In the genomic region with DNA sequence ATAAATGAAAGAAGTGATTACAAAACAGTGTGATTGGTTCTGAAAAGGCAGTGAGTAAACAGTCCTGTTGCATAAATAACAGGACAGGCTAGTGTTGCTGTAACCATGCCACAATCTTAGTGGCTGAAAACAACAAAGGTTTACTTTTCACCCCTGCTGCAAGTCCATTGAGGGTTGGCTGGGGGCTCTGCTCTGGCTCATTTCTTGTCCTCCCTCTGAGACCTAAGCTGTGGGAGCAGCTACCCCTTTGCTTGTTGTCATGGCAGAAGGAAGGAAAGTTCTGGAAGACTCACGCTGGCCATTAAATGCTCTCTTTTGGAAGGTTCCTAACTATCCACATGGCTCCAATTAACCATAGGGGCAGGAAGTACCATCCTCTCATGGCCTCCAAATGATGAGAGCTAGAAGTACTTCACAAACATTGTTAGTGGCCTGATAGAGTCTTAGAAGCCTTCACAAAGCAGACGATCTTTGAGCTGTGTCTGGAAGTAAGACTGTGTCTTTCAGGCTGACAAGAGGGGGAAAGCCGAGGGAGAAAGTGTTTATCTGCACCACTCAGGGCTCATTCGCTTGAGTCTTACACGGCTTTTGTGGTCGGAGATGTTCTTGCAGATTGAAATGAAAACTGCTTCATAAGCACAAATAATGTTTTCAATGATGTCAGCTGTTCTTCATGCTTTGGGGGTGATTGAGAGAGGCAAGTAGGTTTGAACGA, we compare ENCODE assay signal across 14 cellular contexts. TPM values are rescaled to one million over a fixed set of nuclear protein-coding genes. Genes with fewer than 3 reads are reported as not detected.
DNase-seq lines count a peak whose midpoint lies in the region; ATAC-seq and TF ChIP-seq lines count a peak whose summit lies in the region.
"Had no signal": no experiment of that assay in that cellular context is flagged by ENCODE, and none has a peak within 500 bp of the region (broad histone marks: within the 10 kb centered on the region; RNA-seq: fewer than 3 reads in every experiment).

No MANE protein-coding gene starts in this region.

- H3K9me3 ChIP-seq in cardiac muscle cell (ENCODE audit: low read depth): no peaks in the 10 kb centered on the region
- H3K9me3 ChIP-seq in stomach: no peaks in the 10 kb centered on the region
- no peaks in the 10 kb centered on the region for H3K9me3 ChIP-seq in neuronal stem cell (replicated peaks in 1 of 2; ENCODE audit: control insufficient read depth in 2 of 2, insufficient read depth in 1 of 2, low read depth in 1 of 2, low read length in 2 of 2)
- H3K9me3 ChIP-seq in H9 (ENCODE audit: control insufficient read depth, low read depth, low read length): no peaks in the 10 kb centered on the region
- H3K9me3 ChIP-seq: pancreas had no signal

- H2BK5ac ChIP-seq in neuronal stem cell (ENCODE audit: low read length) (no peak overlapping the region), H9 (ENCODE audit: insufficient read length, low read length) (no peak overlapping the region)

- H3K4me3 ChIP-seq in cardiac muscle cell (no peak overlapping the region), stomach (no peak overlapping the region), neuronal stem cell (ENCODE audit: low read length in 2 of 2) (no peak overlapping the region)
- H3K4me3 ChIP-seq: pancreas had no signal

- H3K18ac ChIP-seq in neuronal stem cell (ENCODE audit: low read length): no peak overlapping the region
- no peak overlapping the region for H3K18ac ChIP-seq in H9 (ENCODE audit: insufficient read length, low read depth, low read length)

- no peak overlapping the region for H3K4me2 ChIP-seq in neuronal stem cell (ENCODE audit: insufficient read depth, low read length, poor library complexity, severe bottlenecking)
- no peak overlapping the region for H3K4me2 ChIP-seq in H9 (ENCODE audit: insufficient read depth, insufficient read length, low read length)

- H3K79me2 ChIP-seq in H9 (ENCODE audit: insufficient read depth, low read length): no peaks in the 10 kb centered on the region

- H3K36me3 ChIP-seq in cardiac muscle cell (peaks cover 11% of the 10 kb centered on the region), stomach (peaks cover 0 to 12% (median 5%) of the 10 kb centered on the region in 4 donors), neuronal stem cell (replicated peaks in 1 of 2; ENCODE audit: control insufficient read depth in 2 of 2, insufficient read depth in 2 of 2, low read length in 2 of 2) (no peaks in the 10 kb centered on the region)
- H3K36me3 ChIP-seq: pancreas had no signal

- H3K4me1 ChIP-seq in cardiac muscle cell (ENCODE audit: low read depth) (peaks cover 19% of the 10 kb centered on the region), stomach (peaks cover 5 to 46% (median 14%) of the 10 kb centered on the region in 4 donors), neuronal stem cell (ENCODE audit: control insufficient read depth in 2 of 2, insufficient read depth in 1 of 2, low read depth in 1 of 2, low read length in 2 of 2) (peaks cover 0 to 5% of the 10 kb centered on the region in 2 donors), H9 (ENCODE audit: insufficient read depth, low read length) (no peaks in the 10 kb centered on the region)
- H3K4me1 ChIP-seq: pancreas had no signal

- H3K27me3 Mint-ChIP-seq in T-helper 1 cell treated with Interleukin-12 subunit alpha and Interleukin-12 subunit beta and Interleukin-4 antibody, amounts not matched to agents 30 μg/mL and 1 μg/mL, for 36 hours (ENCODE audit: low read depth): no peaks in the 10 kb centered on the region
- peaks cover 12% of the 10 kb centered on the region for H3K27me3 Mint-ChIP-seq in H9 (ENCODE audit: low read depth)

- DNase-seq in cardiac muscle cell (ENCODE audit: low read depth in 1 of 2, low spot score in 1 of 2): no peak
- DNase-seq in cardiac septum (ENCODE audit: low spot score): no peak
- peak; percentile 42 to 75 for DNase-seq in erythroblast (lab: John Stamatoyannopoulos, UW)
- DNase-seq in stomach: no peak
- DNase-seq in neuronal stem cell (ENCODE audit: low spot score): no peak
- no peak for DNase-seq in H9
- DNase-seq: C1 segment of cervical spinal cord, foreskin fibroblast, KBM-7, NCI-H1436 treated with DMSO at 0.1 percent for 48 hours, NCI-H748 treated with DMSO at 0.1 percent for 48 hours, pancreas had no signal

- H2BK15ac ChIP-seq in neuronal stem cell (ENCODE audit: low read length) (no peak overlapping the region), H9 (ENCODE audit: low read depth, low read length) (no peak overlapping the region)

- H3K4me1 Mint-ChIP-seq in T-helper 1 cell treated with Interleukin-12 subunit alpha and Interleukin-12 subunit beta and Interleukin-4 antibody, amounts not matched to agents 30 μg/mL and 1 μg/mL, for 36 hours (ENCODE audit: low read depth): peaks cover 58% of the 10 kb centered on the region
- H3K4me1 Mint-ChIP-seq in H9: peaks cover 0 to 6% of the 10 kb centered on the region in 2 experiments; a peak in 2 of 4 replicates

- no peak for TF ChIP-seq EP300 in stomach (IDR thresholded peaks at IDR 0.05)

- H2BK12ac ChIP-seq in neuronal stem cell (ENCODE audit: low read length): no peak overlapping the region
- no peak overlapping the region for H2BK12ac ChIP-seq in H9 (ENCODE audit: insufficient read length, low read depth, low read length)

- no peak overlapping the region for H2BK120ac ChIP-seq in neuronal stem cell (ENCODE audit: low read depth, low read length)
- no peak overlapping the region for H2BK120ac ChIP-seq in H9 (ENCODE audit: low read depth, low read length, poor library complexity, severe bottlenecking)

- H3K27ac ChIP-seq in cardiac muscle cell: peak overlapping the region; percentile 66
- peak overlapping the region in 3 of 5 donors; percentile 4 to 51 (median 19) for H3K27ac ChIP-seq in stomach
- H3K27ac ChIP-seq in neuronal stem cell (replicated peaks; ENCODE audit: low read length): no peak overlapping the region
- no peak overlapping the region for H3K27ac ChIP-seq in H9 (ENCODE audit: insufficient read length, low read depth, low read length)
- H3K27ac ChIP-seq: pancreas had no signal

- no peaks in the 10 kb centered on the region for H3K79me1 ChIP-seq in neuronal stem cell (ENCODE audit: low read depth, low read length)
- no peaks in the 10 kb centered on the region for H3K79me1 ChIP-seq in H9 (ENCODE audit: insufficient read depth, low read depth, low read length, poor library complexity, severe bottlenecking)

- H3K14ac ChIP-seq in neuronal stem cell (ENCODE audit: low read length) (no peak overlapping the region), H9 (ENCODE audit: insufficient read depth, low read length) (no peak overlapping the region)

- H2BK20ac ChIP-seq in H9 (ENCODE audit: low read depth, low read length, poor library complexity, severe bottlenecking): no peak overlapping the region

- no peak overlapping the region for H2AK5ac ChIP-seq in neuronal stem cell (ENCODE audit: low read depth, low read length)
- no peak overlapping the region for H2AK5ac ChIP-seq in H9 (ENCODE audit: insufficient read length, low read length)

- H3K36me3 Mint-ChIP-seq in T-helper 1 cell treated with Interleukin-12 subunit alpha and Interleukin-12 subunit beta and Interleukin-4 antibody, amounts not matched to agents 30 μg/mL and 1 μg/mL, for 36 hours (ENCODE audit: low read depth): peaks cover 51% of the 10 kb centered on the region
- no peaks in the 10 kb centered on the region for H3K36me3 Mint-ChIP-seq in H9 (ENCODE audit: insufficient read depth in 1 of 3, low read depth in 3 of 3)

- TF ChIP-seq POLR2A in erythroblast (IDR thresholded peaks at IDR 0.05; ENCODE audit: low read length) (no peak), stomach (IDR thresholded peaks at IDR 0.05) (no peak)

- H3K4me3 Mint-ChIP-seq in T-helper 1 cell treated with Interleukin-12 subunit alpha and Interleukin-12 subunit beta and Interleukin-4 antibody, amounts not matched to agents 30 μg/mL and 1 μg/mL, for 36 hours: no peak overlapping the region
- no peak overlapping the region for H3K4me3 Mint-ChIP-seq in H9

- H3K4ac ChIP-seq in neuronal stem cell (ENCODE audit: low read length): no peak overlapping the region
- H3K4ac ChIP-seq in H9 (ENCODE audit: low read depth, low read length): no peak overlapping the region

- no peaks in the 10 kb centered on the region for H4K20me1 ChIP-seq in H9 (ENCODE audit: control insufficient read depth, insufficient read depth, insufficient read length)

- no peak overlapping the region for H2AFZ ChIP-seq in neuronal stem cell (ENCODE audit: low read length)
- H2AFZ ChIP-seq in H9 (ENCODE audit: low read length): no peak overlapping the region

- WGBS in stomach, 5 donors: 55 to 69% (median 60%) methylated on average over 7 of the region's 7 CpGs
- no CpG with 5 or more reads among the region's 7 CpGs for WGBS in neuronal stem cell (ENCODE audit: extremely low coverage in 2 of 2, insufficient read length in 2 of 2, insufficient replicate concordance in 1 of 2), 2 donors
- no CpG with 5 or more reads among the region's 7 CpGs for WGBS in H9 (ENCODE audit: extremely low coverage, insufficient read length, low lambda C conversion rate)

- no peak for ATAC-seq in HG02759 (IDR thresholded peaks at IDR 0.05; ENCODE audit: unreplicated experiment)

- H3K9ac ChIP-seq in neuronal stem cell (ENCODE audit: low read depth, low read length, poor library complexity): no peak overlapping the region
- H3K9ac ChIP-seq in H9 (ENCODE audit: extremely low read depth, insufficient read length, low read length): no peak overlapping the region

- H3K56ac ChIP-seq in H9 (ENCODE audit: insufficient read length, low read depth, low read length): no peak overlapping the region

- H3K23ac ChIP-seq in neuronal stem cell (ENCODE audit: low read depth, low read length, poor library complexity): no peak overlapping the region
- no peak overlapping the region for H3K23ac ChIP-seq in H9 (ENCODE audit: insufficient read length, low read depth, low read length)

- no peaks in the 10 kb centered on the region for H3K27me3 ChIP-seq in cardiac muscle cell
- H3K27me3 ChIP-seq in stomach: no peaks in the 10 kb centered on the region
- H3K27me3 ChIP-seq in neuronal stem cell (ENCODE audit: control insufficient read depth in 3 of 3, insufficient read depth in 3 of 3, low read depth in 1 of 3, low read length in 3 of 3): peaks cover 0 to 8% (median 0%) of the 10 kb centered on the region in 3 experiments
- H3K27me3 ChIP-seq in H9 (ENCODE audit: insufficient read depth, low read length): no peaks in the 10 kb centered on the region
- H3K27me3 ChIP-seq: pancreas had no signal

- H3K9me3 Mint-ChIP-seq in T-helper 1 cell treated with Interleukin-12 subunit alpha and Interleukin-12 subunit beta and Interleukin-4 antibody, amounts not matched to agents 30 μg/mL and 1 μg/mL, for 36 hours: no peaks in the 10 kb centered on the region
- H3K9me3 Mint-ChIP-seq in H9: no peaks in the 10 kb centered on the region

- no peaks in the 10 kb centered on the region for H3K23me2 ChIP-seq in H9 (ENCODE audit: insufficient read length, low read depth, low read length, poor library complexity, severe bottlenecking)

- intact Hi-C loops in cardiac septum (cut with DNase I) (no loop called here), stomach (cut with DNase I; ENCODE audit: low total_unique reads) (no loop called here)

- H4K91ac ChIP-seq in neuronal stem cell (ENCODE audit: low read depth, low read length, poor library complexity) (no peak overlapping the region), H9 (ENCODE audit: insufficient read length, low read depth, low read length) (no peak overlapping the region)

- H3T11ph ChIP-seq in H9 (ENCODE audit: low read length): no peak overlapping the region

- TF ChIP-seq CTCF in cardiac muscle cell (IDR thresholded peaks at IDR 0.05; ENCODE audit: low read depth, low read length) (no peak), stomach (IDR thresholded peaks at IDR 0.05) (no peak), H9 (conservative IDR thresholded peaks at IDR 0.05) (no peak)

- H4K5ac ChIP-seq in H9 (ENCODE audit: insufficient read length, low read depth, low read length): no peak overlapping the region

- H4K8ac ChIP-seq in neuronal stem cell (ENCODE audit: low read depth, low read length) (no peak overlapping the region), H9 (replicated peaks; ENCODE audit: insufficient read length, low read depth, low read length) (no peak overlapping the region)

- peak overlapping the region; percentile 43 for H3K27ac Mint-ChIP-seq in T-helper 1 cell treated with Interleukin-12 subunit alpha and Interleukin-12 subunit beta and Interleukin-4 antibody, amounts not matched to agents 30 μg/mL and 1 μg/mL, for 36 hours
- H3K27ac Mint-ChIP-seq in H9: no peak overlapping the region; a peak in 1 of 7 replicates

RNA-seq across cellular contexts. Expression of a gene that starts 11.9 kb away (rescaled TPM):
- total RNA-seq in cardiac muscle cell: 317 and 386 TPM in 2 replicates
- 77.3 and 100 TPM in 2 replicates for polyA plus RNA-seq in cardiac muscle cell
- 32.7 TPM for total RNA-seq in cardiac septum
- total RNA-seq in stomach: 10 to 100 TPM in 4 of 5 donors, 1 to 10 TPM in 1; 8.2 to 29.0 (median 16.2) TPM
- 10 to 100 TPM in 2 of 3 donors, 1 to 10 TPM in 1; 6.0 to 43.7 (median 23.2) TPM for polyA plus RNA-seq in stomach
- 0.22 TPM for polyA plus RNA-seq in neuronal stem cell (2013, experiment 1 of 2)
- 0.15 TPM for polyA plus RNA-seq in neuronal stem cell (2013, experiment 2 of 2)
- total RNA-seq in H9 (2021): 0.13 and 0.26 TPM in 2 replicates

Comparison
In these comparisons a context has a peak if more than half of its experiments do, and no peak if none do; other contexts are left out.
1. DNase-seq: peak in erythroblast (2 of 2); none in cardiac muscle cell (0 of 2), cardiac septum (single experiment), stomach (single experiment), neuronal stem cell (single experiment) and H9 (single experiment).
2. H3K27ac ChIP-seq: peak in cardiac muscle cell (single experiment) and stomach (3 of 5); none in neuronal stem cell (single experiment) and H9 (single experiment).